Comparison of ENCODE assay signal across 23 cellular contexts in the genomic region with DNA sequence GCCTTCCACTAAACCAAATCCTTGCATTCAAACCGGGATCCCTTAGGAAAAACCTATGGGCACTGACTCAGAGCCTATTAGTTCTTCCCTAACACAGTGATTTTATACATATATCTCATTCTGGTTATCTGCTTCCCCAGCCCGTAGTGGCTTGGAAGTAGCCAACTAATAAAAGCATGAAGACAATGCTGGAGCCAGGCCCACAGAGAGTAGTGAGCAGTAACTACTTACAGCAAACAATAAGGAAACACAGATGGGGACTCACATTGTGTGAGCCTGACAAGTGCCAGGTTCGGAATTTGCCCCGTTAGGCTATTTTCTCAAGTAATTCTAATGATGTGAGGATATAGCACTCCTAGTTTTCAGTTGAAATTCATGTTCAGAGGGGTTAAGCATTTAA.
"Had no signal": no experiment of that assay in that cellular context is flagged by ENCODE, and none has a peak within 500 bp of the region (broad histone marks: within the 10 kb centered on the region; RNA-seq: fewer than 3 reads in every experiment).

No MANE protein-coding gene starts in this region.

- H3K9me3 Mint-ChIP-seq: central memory CD8-positive, alpha-beta T cell; dendritic cell treated with granulocyte-macrophage colony-stimulating factor and Interleukin-4, amounts not matched to agents 40 ng/mL and 50 ng/mL, for 4 days; natural killer cell treated with Interleukin-12 subunit alpha and Interleukin-12 subunit beta and Interleukin-15 and Interleukin-18, amount 100 ng/mL, for 72 hours; neural progenitor cell; stimulated activated naive B cell treated with anti-CD40 and anti-IgM and Interleukin-4, amounts not matched to agents 10 μg/mL and 1 μg/mL and 100 μg/mL, for 72 hours; stimulated activated naive CD8-positive, alpha-beta T cell treated with anti-CD3 and anti-CD28 coated beads, Interleukin-15, amount 100 ng/mL, for 72 hours had no signal

- ATAC-seq: effector memory CD8-positive, alpha-beta T cell; left lobe of liver; natural killer cell treated with Interleukin-12 subunit alpha and Interleukin-12 subunit beta and Interleukin-15 and Interleukin-18, amount 100 ng/mL, for 72 hours; pancreas; psoas muscle; right lobe of liver; stimulated activated naive B cell treated with anti-CD40 and anti-IgM and Interleukin-4, amounts not matched to agents 10 μg/mL and 1 μg/mL and 100 μg/mL, for 72 hours; stimulated activated naive CD8-positive, alpha-beta T cell treated with anti-CD3 and anti-CD28 coated beads, Interleukin-15, amount 100 ng/mL, for 72 hours had no signal

- H3K27ac ChIP-seq: hepatocyte, neural progenitor cell, pancreas, psoas muscle, right lobe of liver, spleen, testis, tibial nerve had no signal

- H3K27me3 Mint-ChIP-seq: central memory CD8-positive, alpha-beta T cell; dendritic cell treated with granulocyte-macrophage colony-stimulating factor and Interleukin-4, amounts not matched to agents 40 ng/mL and 50 ng/mL, for 4 days; effector memory CD8-positive, alpha-beta T cell; natural killer cell treated with Interleukin-12 subunit alpha and Interleukin-12 subunit beta and Interleukin-15 and Interleukin-18, amount 100 ng/mL, for 72 hours; stimulated activated naive B cell treated with anti-CD40 and anti-IgM and Interleukin-4, amounts not matched to agents 10 μg/mL and 1 μg/mL and 100 μg/mL, for 72 hours; stimulated activated naive CD8-positive, alpha-beta T cell treated with anti-CD3 and anti-CD28 coated beads, Interleukin-15, amount 100 ng/mL, for 72 hours had no signal

- H3K27ac Mint-ChIP-seq: dendritic cell treated with granulocyte-macrophage colony-stimulating factor and Interleukin-4, amounts not matched to agents 40 ng/mL and 50 ng/mL, for 4 days; effector memory CD8-positive, alpha-beta T cell; natural killer cell treated with Interleukin-12 subunit alpha and Interleukin-12 subunit beta and Interleukin-15 and Interleukin-18, amount 100 ng/mL, for 72 hours; neural progenitor cell; stimulated activated naive B cell treated with anti-CD40 and anti-IgM and Interleukin-4, amounts not matched to agents 10 μg/mL and 1 μg/mL and 100 μg/mL, for 72 hours had no signal

- H3K9ac ChIP-seq: neural progenitor cell had no signal

- H3K4me3 Mint-ChIP-seq: central memory CD8-positive, alpha-beta T cell; dendritic cell treated with granulocyte-macrophage colony-stimulating factor and Interleukin-4, amounts not matched to agents 40 ng/mL and 50 ng/mL, for 4 days; effector memory CD8-positive, alpha-beta T cell; natural killer cell treated with Interleukin-12 subunit alpha and Interleukin-12 subunit beta and Interleukin-15 and Interleukin-18, amount 100 ng/mL, for 72 hours; neural progenitor cell; stimulated activated naive B cell treated with anti-CD40 and anti-IgM and Interleukin-4, amounts not matched to agents 10 μg/mL and 1 μg/mL and 100 μg/mL, for 72 hours; stimulated activated naive CD8-positive, alpha-beta T cell treated with anti-CD3 and anti-CD28 coated beads, Interleukin-15, amount 100 ng/mL, for 72 hours had no signal

- H3K36me3 Mint-ChIP-seq: natural killer cell treated with Interleukin-12 subunit alpha and Interleukin-12 subunit beta and Interleukin-15 and Interleukin-18, amount 100 ng/mL, for 72 hours; neural progenitor cell; stimulated activated naive B cell treated with anti-CD40 and anti-IgM and Interleukin-4, amounts not matched to agents 10 μg/mL and 1 μg/mL and 100 μg/mL, for 72 hours had no signal

- H3K4me3 ChIP-seq: hepatocyte, neural progenitor cell, pancreas, psoas muscle, right lobe of liver, spleen, testis, tibial nerve had no signal

- H3K9me3 ChIP-seq: pancreas, psoas muscle, right lobe of liver, spleen, testis had no signal

- H3K27me3 ChIP-seq: hepatocyte, neural progenitor cell, pancreas, right lobe of liver, spleen, testis, tibial nerve had no signal

- H3K4me1 ChIP-seq: neural progenitor cell, pancreas, psoas muscle, right lobe of liver, spleen, testis, tibial nerve had no signal

- DNase-seq: effector memory CD8-positive, alpha-beta T cell; foreskin melanocyte; head of caudate nucleus; kidney glomerular epithelial cell; nucleus accumbens; pancreas; psoas muscle; retina; right lobe of liver; spleen; stimulated activated CD4-positive, alpha-beta T cell treated with anti-CD3 and anti-CD28 coated beads, Interleukin-15, amount 100 ng/mL, for 24 hours; stimulated activated CD4-positive, alpha-beta T cell treated with anti-CD3 and anti-CD28 coated beads, Interleukin-1b, Interleukin-23, amount 100 ng/mL, for 48 hours; stimulated activated CD4-positive, alpha-beta T cell treated with anti-CD3 and anti-CD28 coated beads, Interleukin-4, amount 100 ng/mL, for 4 hours; stimulated activated naive B cell treated with anti-CD40 and anti-IgM and Interleukin-4, amounts not matched to agents 10 μg/mL and 1 μg/mL and 100 μg/mL, for 72 hours; stimulated activated naive CD8-positive, alpha-beta T cell treated with anti-CD3 and anti-CD28 coated beads, Interleukin-15, amount 100 ng/mL, for 72 hours; testis had no signal

- H3K4me1 Mint-ChIP-seq: central memory CD8-positive, alpha-beta T cell; neural progenitor cell; stimulated activated naive B cell treated with anti-CD40 and anti-IgM and Interleukin-4, amounts not matched to agents 10 μg/mL and 1 μg/mL and 100 μg/mL, for 72 hours; stimulated activated naive CD8-positive, alpha-beta T cell treated with anti-CD3 and anti-CD28 coated beads, Interleukin-15, amount 100 ng/mL, for 72 hours had no signal

- H3K36me3 ChIP-seq: neural progenitor cell, pancreas, right lobe of liver, spleen, tibial nerve had no signal
